In genomic region chr7:37656913-37657530, GRCh38 we compare ENCODE assay signal across 12 cellular contexts. TPM values are rescaled to one million over a fixed set of nuclear protein-coding genes. Genes with fewer than 3 reads are reported as not detected.
DNase-seq lines count a peak whose midpoint lies in the region; ATAC-seq and TF ChIP-seq lines count a peak whose summit lies in the region.
"Had no signal": no experiment of that assay in that cellular context is flagged by ENCODE, and none has a peak within 500 bp of the region (broad histone marks: within the 10 kb centered on the region; RNA-seq: fewer than 3 reads in every experiment).

No MANE protein-coding gene starts in this region.

- no peaks in the 10 kb centered on the region for H3K27me3 ChIP-seq in CD4-positive, alpha-beta memory T cell (ENCODE audit: insufficient read depth, low read length)

- no peak overlapping the region for H3K4me3 Mint-ChIP-seq in CD4-positive, alpha-beta memory T cell
- H3K4me3 Mint-ChIP-seq in type B pancreatic cell: no peak overlapping the region

- H3K4me1 Mint-ChIP-seq in CD4-positive, alpha-beta memory T cell: no peaks in the 10 kb centered on the region
- no peaks in the 10 kb centered on the region for H3K4me1 Mint-ChIP-seq in type B pancreatic cell (ENCODE audit: unreplicated experiment)

- H3K9me3 ChIP-seq in CD4-positive, alpha-beta memory T cell (ENCODE audit: control insufficient read depth in 1 of 2, low read length in 2 of 2): no peaks in the 10 kb centered on the region

- no peaks in the 10 kb centered on the region for H3K36me3 ChIP-seq in CD4-positive, alpha-beta memory T cell (ENCODE audit: insufficient read depth, low read length)

- TF ChIP-seq CTCF in GM12875 (IDR thresholded peaks at IDR 0.05; ENCODE audit: borderline replicate concordance, insufficient read depth, low read depth, low read length) (0 out of 2 replicates have a peak, but pooled peaks have one; percentile 5), type B pancreatic cell (conservative IDR thresholded peaks at IDR 0.05) (no peak)

- no peaks in the 10 kb centered on the region for H3K36me3 Mint-ChIP-seq in CD4-positive, alpha-beta memory T cell
- no peaks in the 10 kb centered on the region for H3K36me3 Mint-ChIP-seq in type B pancreatic cell
- no peaks in the 10 kb centered on the region for H3K36me3 Mint-ChIP-seq in activated naive CD4-positive, alpha-beta T cell treated with anti-CD3 and anti-CD28 coated beads, Interleukin-2, amount 50 U/mL, for 72 hours

- CTCF ChIA-PET in CD4-positive, alpha-beta memory T cell (lab: Charles Lee; ENCODE audit: partially characterized antibody): no interaction called here

- ATAC-seq in GM19463 (IDR thresholded peaks at IDR 0.05; ENCODE audit: unreplicated experiment) (peak; percentile 91), HG03045 (IDR thresholded peaks at IDR 0.05; ENCODE audit: unreplicated experiment) (peak; percentile 72)
- no peak for ATAC-seq in activated naive CD4-positive, alpha-beta T cell treated with anti-CD3 and anti-CD28 coated beads, Interleukin-2, amount 50 U/mL, for 72 hours

- no peak overlapping the region for H3K4me3 ChIP-seq in GM12875 (ENCODE audit: low read depth, low read length)
- no peak overlapping the region for H3K4me3 ChIP-seq in CD4-positive, alpha-beta memory T cell (ENCODE audit: low read length in 2 of 2)
- H3K4me3 ChIP-seq: smooth muscle cell had no signal

- H3K27me3 Mint-ChIP-seq in CD4-positive, alpha-beta memory T cell: peaks cover 4 to 10% of the 10 kb centered on the region in 2 donors
- peaks cover 4% of the 10 kb centered on the region for H3K27me3 Mint-ChIP-seq in type B pancreatic cell

- DNase-seq in OCI-M1 (lab: John Stamatoyannopoulos, UW) (peak; percentile 25), type B pancreatic cell (ENCODE audit: extremely low spot score, unreplicated experiment) (no peak), NCI-H526 (lab: John Stamatoyannopoulos, UW) (no peak)
- no peak for DNase-seq in CD4-positive, alpha-beta memory T cell
- DNase-seq in activated naive CD4-positive, alpha-beta T cell treated with anti-CD3 and anti-CD28 coated beads, Interleukin-2, amount 50 U/mL, for 72 hours (ENCODE audit: low spot score in 2 of 2): no peak
- DNase-seq: C1 segment of cervical spinal cord, SHP77 had no signal

- intact Hi-C loops in CD4-positive, alpha-beta memory T cell (cut with micrococcal nuclease): no loop called here

- H3K27ac Mint-ChIP-seq in CD4-positive, alpha-beta memory T cell: no peak overlapping the region
- H3K27ac Mint-ChIP-seq in type B pancreatic cell: no peak overlapping the region
- no peak overlapping the region for H3K27ac Mint-ChIP-seq in activated naive CD4-positive, alpha-beta T cell treated with anti-CD3 and anti-CD28 coated beads, Interleukin-2, amount 50 U/mL, for 72 hours

- peaks cover 0 to 6% (median 0%) of the 10 kb centered on the region in 8 donors for H3K9me3 Mint-ChIP-seq in CD4-positive, alpha-beta memory T cell
- H3K9me3 Mint-ChIP-seq in type B pancreatic cell: no peaks in the 10 kb centered on the region
- no peaks in the 10 kb centered on the region for H3K9me3 Mint-ChIP-seq in activated naive CD4-positive, alpha-beta T cell treated with anti-CD3 and anti-CD28 coated beads, Interleukin-2, amount 50 U/mL, for 72 hours

- no peak overlapping the region for H3K27ac ChIP-seq in CD4-positive, alpha-beta memory T cell (ENCODE audit: low read depth, low read length)

- POLR2A ChIA-PET in CD4-positive, alpha-beta memory T cell (lab: Charles Lee; ENCODE audit: partially characterized antibody): no interaction called here

- H3K4me1 ChIP-seq in CD4-positive, alpha-beta memory T cell (ENCODE audit: insufficient read depth, low read length): no peaks in the 10 kb centered on the region

RNA-seq across cellular contexts. Expression of gene GPR141, which starts 26.5 kb away (rescaled TPM):
- total RNA-seq in CD4-positive, alpha-beta memory T cell: not detected
- polyA plus RNA-seq in CD4-positive, alpha-beta memory T cell: not detected
- total RNA-seq in type B pancreatic cell (ENCODE audit: low replicate concordance): 0.31 TPM in 1 of 2 replicates, not detected in the other
- not detected for total RNA-seq in activated naive CD4-positive, alpha-beta T cell treated with anti-CD3 and anti-CD28 coated beads, Interleukin-2, amount 50 U/mL, for 72 hours
- total RNA-seq: LHCN-M2 had no signal
- polyA plus RNA-seq: smooth muscle cell had no signal

Comparison
In these comparisons a context has a peak if more than half of its experiments do, and no peak if none do; other contexts are left out.
1. ATAC-seq: peak in GM19463 (single experiment) and HG03045 (single experiment); none in activated naive CD4-positive, alpha-beta T cell treated with anti-CD3 and anti-CD28 coated beads, Interleukin-2, amount 50 U/mL, for 72 hours (0 of 2).